In the genomic region with DNA sequence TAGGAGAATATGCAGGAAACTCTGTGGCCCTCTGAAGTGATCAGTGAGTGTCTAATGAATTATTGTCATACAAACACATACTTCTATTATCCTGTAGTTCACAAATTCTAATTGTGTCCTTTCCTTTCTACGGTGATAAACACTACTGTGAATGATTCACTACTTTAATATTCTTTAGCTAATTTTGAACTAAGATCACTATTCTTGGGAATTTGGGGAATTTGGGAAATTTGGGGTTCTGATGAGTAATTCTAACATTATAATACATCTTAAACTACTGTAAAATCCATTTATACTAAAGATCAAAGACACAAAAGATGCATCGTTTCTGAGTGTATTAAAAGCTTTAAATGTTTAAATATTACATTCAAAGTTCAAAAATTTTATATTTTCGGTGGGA, we compare ENCODE assay signal across 36 cellular contexts.
A peak's percentile ranks its signal among the peaks of the same experiment; 100 is the strongest.
DNase-seq lines count a peak whose midpoint lies in the region; ATAC-seq, FAIRE-seq and TF ChIP-seq lines count a peak whose summit lies in the region.
"Had no signal": no experiment of that assay in that cellular context is flagged by ENCODE, and none has a peak within 500 bp of the region (broad histone marks: within the 10 kb centered on the region; RNA-seq: fewer than 3 reads in every experiment).

No MANE protein-coding gene starts in this region.

- H3K9ac ChIP-seq in astrocyte (ENCODE audit: low read length) = no peak overlapping the region

- H3K27ac ChIP-seq in astrocyte (ENCODE audit: low read depth, low read length) = no peak overlapping the region
- peak overlapping the region; percentile 1 for H3K27ac ChIP-seq in osteoblast (ENCODE audit: low read depth, low read length)
- H3K27ac ChIP-seq in lower lobe of right lung = no peak overlapping the region
- H3K27ac ChIP-seq: esophagus muscularis mucosa, gastrocnemius medialis, transverse colon had no signal

- H3K36me3 ChIP-seq in astrocyte (ENCODE audit: insufficient read depth, low read length) = no peaks in the 10 kb centered on the region
- H3K36me3 ChIP-seq in osteoblast (ENCODE audit: insufficient read depth, low read length) = no peaks in the 10 kb centered on the region
- no peaks in the 10 kb centered on the region for H3K36me3 ChIP-seq in lower lobe of right lung
- H3K36me3 ChIP-seq: esophagus muscularis mucosa, gastrocnemius medialis, transverse colon had no signal

- no peaks in the 10 kb centered on the region for H3K9me3 ChIP-seq in astrocyte (ENCODE audit: insufficient read depth, low read depth, low read length)
- H3K9me3 ChIP-seq in osteoblast (ENCODE audit: low read depth, low read length) = no peaks in the 10 kb centered on the region
- H3K9me3 ChIP-seq in lower lobe of right lung = no peaks in the 10 kb centered on the region
- H3K9me3 ChIP-seq: esophagus muscularis mucosa, gastrocnemius medialis, mucosa of descending colon, transverse colon had no signal

- no peaks in the 10 kb centered on the region for H3K27me3 ChIP-seq in astrocyte (ENCODE audit: insufficient read depth, low read length)
- H3K27me3 ChIP-seq in osteoblast (ENCODE audit: insufficient read depth, low read length) = no peaks in the 10 kb centered on the region
- H3K27me3 ChIP-seq in lower lobe of right lung (ENCODE audit: low read depth) = no peaks in the 10 kb centered on the region
- H3K27me3 ChIP-seq: esophagus muscularis mucosa, gastrocnemius medialis, transverse colon had no signal

- no peaks in the 10 kb centered on the region for H4K20me1 ChIP-seq in astrocyte (ENCODE audit: insufficient read depth, low read length)
- no peaks in the 10 kb centered on the region for H4K20me1 ChIP-seq in osteoblast (ENCODE audit: insufficient read depth, low read length)

- TF ChIP-seq CTCF in astrocyte (IDR thresholded peaks at IDR 0.05; ENCODE audit: insufficient read depth, low read depth, low read length) (no peak), osteoblast (IDR thresholded peaks at IDR 0.05; ENCODE audit: extremely low read depth, low read depth, low read length) (no peak), lower lobe of right lung (IDR thresholded peaks at IDR 0.05) (no peak)

- H3K4me3 Mint-ChIP-seq in astrocyte (ENCODE audit: unreplicated experiment) (no peak overlapping the region), T-cell (no peak overlapping the region)
- H3K4me3 Mint-ChIP-seq: activated naive CD8-positive, alpha-beta T cell treated with anti-CD3 and anti-CD28 coated beads, Interleukin-2, amount 50 U/mL, for 24 hours; activated T-cell treated with anti-CD3 and anti-CD28 coated beads, Interleukin-2, amount 50 U/mL, for 72 hours; central memory CD8-positive, alpha-beta T cell; natural killer cell; stimulated activated effector memory CD8-positive, alpha-beta T cell treated with anti-CD3 and anti-CD28 coated beads, Interleukin-12 subunit alpha, Interleukin-12 subunit beta, amount 100 ng/mL, for 72 hours; T-helper 17 cell had no signal

- FAIRE-seq in astrocyte (lab: Jason Lieb, UNC) = no peak
- FAIRE-seq: endometrium, GM18507, H54, HepG2 had no signal

- DNase-seq in EH (ENCODE audit: low read depth) (peak; percentile 64), HS-5 (ENCODE audit: low read depth) (peak; percentile 29), astrocyte (ENCODE audit: low read depth) (peak; percentile 54), osteoblast (ENCODE audit: insufficient read length, low spot score, missing footprints) (no peak), SIG-M5 (lab: John Stamatoyannopoulos, UW) (no peak), T-cell (no peak), sciatic nerve (ENCODE audit: low spot score) (no peak), lower lobe of right lung (no peak)
- DNase-seq: activated CD4-positive, alpha-beta T cell treated with anti-CD3 and anti-CD28 coated beads, Interleukin-2, amount 50 U/mL, for 4 hours; activated naive CD4-positive, alpha-beta T cell; activated naive CD8-positive, alpha-beta T cell treated with anti-CD3 and anti-CD28 coated beads, Interleukin-2, amount 50 U/mL, for 24 hours; activated T-cell treated with anti-CD3 and anti-CD28 coated beads, Interleukin-2, amount 50 U/mL, for 72 hours; C1 segment of cervical spinal cord; DMS79 treated with DMSO at 0.1 percent for 48 hours; gastrocnemius medialis; Karpas-422; left cardiac atrium; mucosa of descending colon; MV-4-11; natural killer cell; NCI-H1436; NCI-H2081; NCI-H2227 treated with DMSO at 0.1 percent for 48 hours; NCI-H82; nucleus accumbens; RPMI8226; T-helper 17 cell; transverse colon had no signal

- no peaks in the 10 kb centered on the region for H3K36me3 Mint-ChIP-seq in astrocyte (ENCODE audit: low read depth, unreplicated experiment)
- H3K36me3 Mint-ChIP-seq in T-cell = no peaks in the 10 kb centered on the region
- H3K36me3 Mint-ChIP-seq: natural killer cell; stimulated activated effector memory CD8-positive, alpha-beta T cell treated with anti-CD3 and anti-CD28 coated beads, Interleukin-12 subunit alpha, Interleukin-12 subunit beta, amount 100 ng/mL, for 72 hours had no signal

- peaks cover 2% of the 10 kb centered on the region for H3K9me3 Mint-ChIP-seq in astrocyte (ENCODE audit: unreplicated experiment)
- H3K9me3 Mint-ChIP-seq in T-cell = no peaks in the 10 kb centered on the region
- H3K9me3 Mint-ChIP-seq: activated naive CD8-positive, alpha-beta T cell treated with anti-CD3 and anti-CD28 coated beads, Interleukin-2, amount 50 U/mL, for 24 hours; activated T-cell treated with anti-CD3 and anti-CD28 coated beads, Interleukin-2, amount 50 U/mL, for 72 hours; central memory CD8-positive, alpha-beta T cell; stimulated activated effector memory CD8-positive, alpha-beta T cell treated with anti-CD3 and anti-CD28 coated beads, Interleukin-12 subunit alpha, Interleukin-12 subunit beta, amount 100 ng/mL, for 72 hours had no signal

- H3K27me3 Mint-ChIP-seq in astrocyte (ENCODE audit: low read depth, unreplicated experiment) (no peaks in the 10 kb centered on the region), T-cell (no peaks in the 10 kb centered on the region)
- H3K27me3 Mint-ChIP-seq: central memory CD8-positive, alpha-beta T cell had no signal

- H3K4me3 ChIP-seq in astrocyte (ENCODE audit: insufficient read depth, low read depth, low read length) = no peak overlapping the region
- no peak overlapping the region for H3K4me3 ChIP-seq in osteoblast (ENCODE audit: insufficient read depth, low read length)
- no peak overlapping the region for H3K4me3 ChIP-seq in lower lobe of right lung
- H3K4me3 ChIP-seq: esophagus muscularis mucosa, gastrocnemius medialis, mucosa of descending colon, transverse colon had no signal

- POLR2A ChIA-PET in T-cell (lab: Charles Lee) = no interaction called here

- no peak overlapping the region for H3K4me2 ChIP-seq in astrocyte (ENCODE audit: low read length)
- peak overlapping the region; percentile 38 for H3K4me2 ChIP-seq in osteoblast (ENCODE audit: insufficient read depth, low read length)

- H2AFZ ChIP-seq in astrocyte (ENCODE audit: low read depth, low read length) (no peak overlapping the region), osteoblast (ENCODE audit: low read length) (no peak overlapping the region)

- intact Hi-C loops in sciatic nerve (cut with DNase I) (no loop called here), lower lobe of right lung (cut with DNase I) (no loop called here)

- H3K27ac Mint-ChIP-seq in astrocyte (ENCODE audit: unreplicated experiment) (no peak overlapping the region), T-cell (no peak overlapping the region)
- H3K27ac Mint-ChIP-seq: activated naive CD8-positive, alpha-beta T cell treated with anti-CD3 and anti-CD28 coated beads, Interleukin-2, amount 50 U/mL, for 24 hours; natural killer cell; stimulated activated effector memory CD8-positive, alpha-beta T cell treated with anti-CD3 and anti-CD28 coated beads, Interleukin-12 subunit alpha, Interleukin-12 subunit beta, amount 100 ng/mL, for 72 hours; T-helper 17 cell had no signal

- no peak for ATAC-seq in T-cell (replicated peaks in 1 of 4)
- ATAC-seq in sciatic nerve = no peak
- no peak for ATAC-seq in lower lobe of right lung
- ATAC-seq: activated CD4-positive, CD25-positive, alpha-beta regulatory T cell treated with anti-CD3 and anti-CD28 coated beads, Interleukin-2, amount 50 U/mL, for 24 hours; activated naive CD8-positive, alpha-beta T cell treated with anti-CD3 and anti-CD28 coated beads, Interleukin-2, amount 50 U/mL, for 24 hours; activated T-cell treated with anti-CD3 and anti-CD28 coated beads, Interleukin-2, amount 50 U/mL, for 72 hours; gastrocnemius medialis; HepG2; left cardiac atrium; mucosa of descending colon; natural killer cell; stimulated activated effector memory CD8-positive, alpha-beta T cell treated with anti-CD3 and anti-CD28 coated beads, Interleukin-12 subunit alpha, Interleukin-12 subunit beta, amount 100 ng/mL, for 72 hours; T-helper 17 cell had no signal

- peaks cover 4% of the 10 kb centered on the region for H3K4me1 ChIP-seq in astrocyte (ENCODE audit: insufficient read depth, low read length)
- peaks cover 10% of the 10 kb centered on the region for H3K4me1 ChIP-seq in osteoblast (ENCODE audit: insufficient read depth, low read length)
- H3K4me1 ChIP-seq in lower lobe of right lung = no peaks in the 10 kb centered on the region
- H3K4me1 ChIP-seq: esophagus muscularis mucosa, gastrocnemius medialis, transverse colon had no signal

- H3K4me1 Mint-ChIP-seq in astrocyte (ENCODE audit: low read depth, unreplicated experiment) (peaks cover 12% of the 10 kb centered on the region), T-cell (no peaks in the 10 kb centered on the region)
- H3K4me1 Mint-ChIP-seq: activated naive CD8-positive, alpha-beta T cell treated with anti-CD3 and anti-CD28 coated beads, Interleukin-2, amount 50 U/mL, for 24 hours; central memory CD8-positive, alpha-beta T cell; natural killer cell; stimulated activated effector memory CD8-positive, alpha-beta T cell treated with anti-CD3 and anti-CD28 coated beads, Interleukin-12 subunit alpha, Interleukin-12 subunit beta, amount 100 ng/mL, for 72 hours; T-helper 17 cell had no signal

- H3K79me2 ChIP-seq in astrocyte (ENCODE audit: insufficient read depth, low read length) (no peaks in the 10 kb centered on the region), osteoblast (ENCODE audit: insufficient read depth, low read length) (no peaks in the 10 kb centered on the region)

- CTCF ChIA-PET in T-cell (lab: Charles Lee) = no interaction called here

Comparison
In these comparisons a context has a peak if more than half of its experiments do, and no peak if none do; other contexts are left out.
1. DNase-seq: peak in EH (single experiment), HS-5 (single experiment) and astrocyte (single experiment); none in osteoblast (single experiment), SIG-M5 (single experiment), T-cell (0 of 34), sciatic nerve (single experiment) and lower lobe of right lung (single experiment).